18 cellular contexts compared by ENCODE assay signal in the genomic region with DNA sequence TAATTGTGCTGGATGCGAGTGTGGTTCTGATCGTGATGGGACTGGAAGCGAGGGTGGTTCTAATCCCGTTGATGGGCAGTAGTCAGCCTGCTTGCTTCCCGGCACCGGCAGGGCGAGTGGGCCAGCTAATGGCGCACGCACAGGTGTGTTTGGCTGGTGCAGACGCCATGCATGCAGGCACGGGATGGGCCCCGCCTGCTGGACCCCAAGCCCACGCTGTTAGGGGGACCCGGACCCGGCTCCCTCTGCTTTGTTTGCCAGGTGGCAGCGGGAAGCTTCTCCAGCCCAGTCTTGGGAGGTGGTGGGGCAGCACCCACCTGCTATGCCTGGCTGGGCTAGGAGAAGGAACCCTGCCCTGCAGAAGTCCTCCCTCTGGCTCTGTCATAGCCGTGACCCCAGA.
DNase-seq lines count a peak whose midpoint lies in the region; ATAC-seq, FAIRE-seq and TF ChIP-seq lines count a peak whose summit lies in the region.
"Had no signal": no experiment of that assay in that cellular context is flagged by ENCODE, and none has a peak within 500 bp of the region (broad histone marks: within the 10 kb centered on the region; RNA-seq: fewer than 3 reads in every experiment).

No MANE protein-coding gene starts in this region.

- H3K27ac ChIP-seq in IMR-90 (ENCODE audit: insufficient read depth, low read length) = no peak overlapping the region
- H3K27ac ChIP-seq in HepG2 (ENCODE audit: extremely low read length, insufficient read depth, low read length) = no peak overlapping the region
- no peak overlapping the region for H3K27ac ChIP-seq in trophoblast cell (ENCODE audit: low read depth, low read length)
- no peak overlapping the region for H3K27ac ChIP-seq in MM.1S (ENCODE audit: low read length)
- H3K27ac ChIP-seq: GM23248 had no signal

- H3K4me1 ChIP-seq in IMR-90 (ENCODE audit: control insufficient read depth, insufficient read depth, low read length) (peaks cover 22% of the 10 kb centered on the region), HepG2 (ENCODE audit: insufficient read depth, low read length) (peaks cover 45% of the 10 kb centered on the region), trophoblast cell (ENCODE audit: control insufficient read depth in 1 of 2, insufficient read depth in 2 of 2, low read length in 2 of 2) (peaks cover 3 to 18% of the 10 kb centered on the region in 2 experiments), MM.1S (ENCODE audit: low read length) (no peaks in the 10 kb centered on the region)

- H3K4ac ChIP-seq in IMR-90 (ENCODE audit: low read depth, low read length) (no peak overlapping the region), trophoblast cell (ENCODE audit: low read depth, low read length) (peak overlapping the region; percentile 22)

- H3K23ac ChIP-seq in IMR-90 (ENCODE audit: low read depth, low read length) = no peak overlapping the region
- H3K23ac ChIP-seq in trophoblast cell (ENCODE audit: low read length) = no peak overlapping the region

- no peak overlapping the region for H2BK20ac ChIP-seq in IMR-90 (ENCODE audit: low read depth, low read length)

- H3K14ac ChIP-seq in IMR-90 (replicated peaks; ENCODE audit: low read depth, low read length) (no peak overlapping the region), trophoblast cell (ENCODE audit: low read length) (no peak overlapping the region)

- no peak for DNase-seq in IMR-90
- no peak for DNase-seq in HepG2 (ENCODE audit: low spot score)
- no peak for DNase-seq in trophoblast cell
- DNase-seq in T-helper 9 cell = no peak
- no peak for DNase-seq in MM.1S
- DNase-seq: C1 segment of cervical spinal cord; Calu3; CD4-positive, alpha-beta memory T cell; COR-L47; DND-41; GM23248; H7; HCEC 1CT had no signal

- no peaks in the 10 kb centered on the region for H3F3A ChIP-seq in MM.1S (ENCODE audit: insufficient read depth, low read length)

- TF ChIP-seq EP300 in HepG2 (IDR thresholded peaks at IDR 0.05; ENCODE audit: low read depth in 2 of 2, low read length in 2 of 2) (no peak), HepG2 (CRISPR knock-in tag; IDR thresholded peaks at IDR 0.05; ENCODE audit: borderline replicate concordance) (no peak)

- H3K36me3 ChIP-seq in IMR-90 (ENCODE audit: control insufficient read depth, insufficient read depth, low read length) (no peaks in the 10 kb centered on the region), HepG2 (replicated peaks in 1 of 2; ENCODE audit: control insufficient read depth in 1 of 2, insufficient read depth in 2 of 2, low read length in 2 of 2) (peaks cover 0 to 8% of the 10 kb centered on the region in 2 experiments; a peak in 3 of 5 replicates), trophoblast cell (ENCODE audit: control insufficient read depth in 1 of 2, insufficient read depth in 2 of 2, low read length in 2 of 2) (peaks cover 22 to 30% of the 10 kb centered on the region in 2 experiments), MM.1S (replicated peaks; ENCODE audit: insufficient read depth, low read length) (no peaks in the 10 kb centered on the region)

- H4K20me1 ChIP-seq in IMR-90 (ENCODE audit: insufficient read depth, low read length) = peaks cover 45% of the 10 kb centered on the region
- peaks cover 11% of the 10 kb centered on the region; the same call in 1 of the 2 replicates for H4K20me1 ChIP-seq in HepG2 (ENCODE audit: insufficient read depth, low read length)
- H4K20me1 ChIP-seq in MM.1S (ENCODE audit: insufficient read depth, low read length) = no peaks in the 10 kb centered on the region

- H3K9me3 ChIP-seq in IMR-90 (ENCODE audit: control insufficient read depth, insufficient read depth, low read length) (no peaks in the 10 kb centered on the region), HepG2 (ENCODE audit: low read length) (no peaks in the 10 kb centered on the region), trophoblast cell (ENCODE audit: insufficient read depth, low read depth, low read length) (no peaks in the 10 kb centered on the region), MM.1S (replicated peaks; ENCODE audit: insufficient read depth, low read length) (no peaks in the 10 kb centered on the region)

- FAIRE-seq in HepG2 (lab: Jason Lieb, UNC) = no peak
- FAIRE-seq: G401.6, GM12892, GM19239, H1 had no signal

- no peak overlapping the region for H4K12ac ChIP-seq in trophoblast cell (ENCODE audit: low read depth, low read length)

- no peaks in the 10 kb centered on the region for H3K9me2 ChIP-seq in MM.1S (replicated peaks; ENCODE audit: insufficient read depth, low read length)

- H2AFZ ChIP-seq in IMR-90 (replicated peaks; ENCODE audit: low read length, poor library complexity) = no peak overlapping the region
- H2AFZ ChIP-seq in HepG2 (ENCODE audit: low read length) = no peak overlapping the region
- H2AFZ ChIP-seq in trophoblast cell (ENCODE audit: insufficient read depth, low read length, poor library complexity) = no peak overlapping the region
- no peak overlapping the region for H2AFZ ChIP-seq in MM.1S (ENCODE audit: low read length)
- H2AFZ ChIP-seq: GM23248 had no signal

- BruUV-seq in IMR-90 (replicated peaks; lab: Mats Ljungman, UMichigan) = no TSS peak
- no TSS peak for BruUV-seq in HepG2 (replicated peaks; lab: Mats Ljungman, UMichigan)

- TF ChIP-seq RAD21 in IMR-90 (IDR thresholded peaks at IDR 0.05; ENCODE audit: low read length) (no peak), HepG2 (CRISPR knock-in tag; IDR thresholded peaks at IDR 0.05) (no peak)

- H3K9ac ChIP-seq in IMR-90 (ENCODE audit: low read depth, low read length) = no peak overlapping the region
- no peak overlapping the region for H3K9ac ChIP-seq in HepG2 (ENCODE audit: insufficient read depth, low read depth, low read length)
- H3K9ac ChIP-seq in trophoblast cell (ENCODE audit: low read length) = no peak overlapping the region
- no peak overlapping the region for H3K9ac ChIP-seq in MM.1S (ENCODE audit: low read length)
- H3K9ac ChIP-seq: GM23248 had no signal

- no peaks in the 10 kb centered on the region for H3K27me3 ChIP-seq in IMR-90 (ENCODE audit: control insufficient read depth, insufficient read depth, low read length)
- H3K27me3 ChIP-seq in HepG2 (ENCODE audit: control insufficient read depth in 1 of 2, insufficient read depth in 2 of 2, low read length in 2 of 2) = no peaks in the 10 kb centered on the region
- H3K27me3 ChIP-seq in trophoblast cell (ENCODE audit: insufficient read depth, low read length) = no peaks in the 10 kb centered on the region
- H3K27me3 ChIP-seq in MM.1S (replicated peaks; ENCODE audit: insufficient read depth, low read length) = peaks cover 18% of the 10 kb centered on the region

- TF ChIP-seq POLR2A in IMR-90 (IDR thresholded peaks at IDR 0.05; ENCODE audit: low read depth, low read length) (no peak), HepG2 (IDR thresholded peaks at IDR 0.05; ENCODE audit: insufficient read depth in 1 of 2, low read depth in 2 of 2, low read length in 2 of 2) (no peak)

- H2BK5ac ChIP-seq in IMR-90 (ENCODE audit: low read depth, low read length, poor library complexity, severe bottlenecking) (no peak overlapping the region), trophoblast cell (ENCODE audit: low read depth, low read length, poor library complexity) (no peak overlapping the region)

- POLR2A ChIA-PET in IMR-90 (lab: Charles Lee; ENCODE audit: unreplicated experiment) (no interaction called here), HepG2 (lab: Yijun Ruan, JAX) (no interaction called here)

- H2AK5ac ChIP-seq in IMR-90 (ENCODE audit: low read depth, low read length) = no peak overlapping the region
- no peak overlapping the region for H2AK5ac ChIP-seq in trophoblast cell (ENCODE audit: low read length)

- H2BK120ac ChIP-seq in IMR-90 (ENCODE audit: low read depth, low read length) (no peak overlapping the region), trophoblast cell (ENCODE audit: insufficient read depth, low read length, poor library complexity) (no peak overlapping the region)

- in situ Hi-C loops in IMR-90 (cut with MboI; ENCODE audit: low sequenced_read_pairs) (no loop called here), HepG2 (cut with HindIII; ENCODE audit: extremely low pct_ligation_motif_present, low pct_unique_long_range_greater_than_20kb) (no loop called here)

- no peak for ATAC-seq in IMR-90 (ENCODE audit: low read depth)
- ATAC-seq in HepG2 = no peak
- ATAC-seq in GM18873 (IDR thresholded peaks at IDR 0.05; ENCODE audit: low FRiP score, unreplicated experiment) = no peak

- no peak overlapping the region for H3K56ac ChIP-seq in IMR-90 (ENCODE audit: extremely low read depth, insufficient read depth, low read length)

- H3K79me1 ChIP-seq in IMR-90 (ENCODE audit: low read depth in 1 of 2, low read length in 2 of 2) (peaks cover 21 to 77% of the 10 kb centered on the region in 2 experiments), trophoblast cell (ENCODE audit: low read length) (peaks cover 3% of the 10 kb centered on the region)

- intact Hi-C loops in IMR-90 (cut with micrococcal nuclease) (no loop called here), HepG2 (cut with micrococcal nuclease; ENCODE audit: unreplicated experiment) (loop anchor here (5.0 kb wide), 1 partner anchor 55 kb away; no protein-coding TSS in a partner anchor)

- TF ChIP-seq CTCF in IMR-90 (conservative IDR thresholded peaks at IDR 0.05; ENCODE audit: low read depth, low read length) = no peak
- no peak for TF ChIP-seq CTCF in HepG2 (CRISPR knock-in tag; IDR thresholded peaks at IDR 0.05)
- no peak for TF ChIP-seq CTCF in MM.1S (IDR thresholded peaks at IDR 0.05; ENCODE audit: low read length)

- H2BK12ac ChIP-seq in trophoblast cell (ENCODE audit: low read length) = no peak overlapping the region

- H4K91ac ChIP-seq in IMR-90 (ENCODE audit: insufficient read depth, low read depth, low read length) (no peak overlapping the region), trophoblast cell (ENCODE audit: low read depth, low read length) (no peak overlapping the region)

- H4K5ac ChIP-seq in IMR-90 (ENCODE audit: low read depth, low read length) = no peak overlapping the region

- dilution Hi-C loops in IMR-90 (cut with HindIII; ENCODE audit: low sequenced_read_pairs, unreplicated experiment) = no loop called here

- CTCF ChIA-PET in IMR-90 (lab: Yijun Ruan, JAX) = no interaction called here
- CTCF ChIA-PET in HepG2 (lab: Yijun Ruan, JAX; ENCODE audit: low intra/inter-chr PET ratio, low total read pairs) = no interaction called here

- peaks cover 6% of the 10 kb centered on the region for H3K9me1 ChIP-seq in IMR-90 (ENCODE audit: insufficient read depth, low read length)

- H2AK9ac ChIP-seq in IMR-90 (replicated peaks; ENCODE audit: low read depth, low read length, poor library complexity) = peak overlapping the region; percentile 23

- peaks cover 66% of the 10 kb centered on the region for H3K79me2 ChIP-seq in HepG2 (ENCODE audit: insufficient read depth, low read length)
- peaks cover 27% of the 10 kb centered on the region for H3K79me2 ChIP-seq in trophoblast cell (ENCODE audit: control insufficient read depth, insufficient read depth, low read length, poor library complexity)
- no peaks in the 10 kb centered on the region for H3K79me2 ChIP-seq in MM.1S (ENCODE audit: low read length)

- no peak overlapping the region for H2BK15ac ChIP-seq in IMR-90 (ENCODE audit: low read depth, low read length)

- 100% methylated on average over 2 of the region's 17 CpGs; no CpG with 5 or more reads in 1 of the 2 experiments for WGBS in IMR-90 (ENCODE audit: extremely low coverage in 2 of 2, insufficient read length in 1 of 2), 2 experiments
- WGBS in HepG2 (ENCODE audit: low lambda C conversion rate) = 94% methylated on average over 7 of the region's 17 CpGs
- WGBS in trophoblast cell (ENCODE audit: extremely low coverage, insufficient coverage, insufficient read length) = no CpG with 5 or more reads among the region's 17 CpGs

- no peak overlapping the region for H3K18ac ChIP-seq in IMR-90 (ENCODE audit: low read depth, low read length)
- H3K18ac ChIP-seq in trophoblast cell (ENCODE audit: low read length) = no peak overlapping the region

- H4K8ac ChIP-seq in IMR-90 (ENCODE audit: low read depth in 2 of 2, low read length in 2 of 2) (no peak overlapping the region), trophoblast cell (ENCODE audit: low read depth, low read length) (no peak overlapping the region)

- no peak overlapping the region for H3K4me3 ChIP-seq in IMR-90 (ENCODE audit: insufficient read depth, low read depth, low read length)
- no peak overlapping the region for H3K4me3 ChIP-seq in HepG2 (replicated peaks in 1 of 3; ENCODE audit: insufficient read depth in 1 of 3, low read depth in 2 of 3, low read length in 3 of 3)
- H3K4me3 ChIP-seq in trophoblast cell (ENCODE audit: low read depth, low read length) = no peak overlapping the region
- H3K4me3 ChIP-seq in MM.1S (ENCODE audit: low read length) = no peak overlapping the region
- H3K4me3 ChIP-seq: GM23248 had no signal

- H3K4me2 ChIP-seq in IMR-90 (ENCODE audit: low read depth, low read length) = no peak overlapping the region
- H3K4me2 ChIP-seq in HepG2 (ENCODE audit: low read depth, low read length) = no peak overlapping the region
- H3K4me2 ChIP-seq in trophoblast cell (ENCODE audit: low read length) = no peak overlapping the region
- H3K4me2 ChIP-seq in MM.1S (ENCODE audit: low read depth, low read length) = no peak overlapping the region
